ENCODE assay signal across 27 cellular contexts in the genomic region with DNA sequence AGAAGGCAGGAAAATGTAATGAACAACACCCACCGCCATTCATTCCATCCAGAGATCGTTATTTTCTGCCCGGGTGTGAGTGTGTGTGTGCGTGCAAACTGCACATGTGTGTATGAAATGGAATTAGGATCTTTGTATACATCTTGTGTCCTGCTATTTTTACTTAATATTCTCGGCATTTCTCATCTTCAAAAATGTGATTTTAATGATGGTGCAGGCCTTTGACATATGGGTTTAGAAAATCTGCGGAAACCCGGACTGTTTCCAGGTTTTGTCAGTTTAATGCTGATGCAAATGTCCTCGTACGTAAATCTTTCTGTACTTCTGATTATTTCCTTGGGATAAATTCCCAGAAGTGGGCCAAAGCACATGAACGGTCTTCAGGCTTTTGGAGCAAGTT.
DNase-seq lines count a peak whose midpoint lies in the region; ATAC-seq and TF ChIP-seq lines count a peak whose summit lies in the region.
"Had no signal": no experiment of that assay in that cellular context is flagged by ENCODE, and none has a peak within 500 bp of the region (broad histone marks: within the 10 kb centered on the region; RNA-seq: fewer than 3 reads in every experiment).

No MANE protein-coding gene starts in this region.

- POLR2A ChIA-PET in CD8-positive, alpha-beta memory T cell (lab: Charles Lee): no interaction called here

- CTCF ChIA-PET in CD8-positive, alpha-beta memory T cell (lab: Charles Lee): no interaction called here

- no peaks in the 10 kb centered on the region; the same call in 1 of the 2 replicates for H3K9me3 ChIP-seq in BLaER1
- no peaks in the 10 kb centered on the region for H3K9me3 ChIP-seq in CD8-positive, alpha-beta memory T cell (ENCODE audit: low read length)
- no peaks in the 10 kb centered on the region for H3K9me3 ChIP-seq in aorta (ENCODE audit: control insufficient read depth, low read length)
- H3K9me3 ChIP-seq: heart right ventricle had no signal

- peaks cover 38% of the 10 kb centered on the region for H4K20me1 ChIP-seq in BLaER1

- intact Hi-C loops in aorta (cut with DNase I): no loop called here

- no peak for DNase-seq in CD8-positive, alpha-beta memory T cell
- DNase-seq in neural crest cell (ENCODE audit: low read depth, low spot score) (no peak), NCI-H2107 treated with DMSO at 0.1 percent for 48 hours (lab: John Stamatoyannopoulos, UW; ENCODE audit: unreplicated experiment) (no peak), aorta (no peak)
- DNase-seq: activated naive CD4-positive, alpha-beta T cell treated with anti-CD3 and anti-CD28 coated beads, Interleukin-2, amount 50 U/mL, for 16 hours; activated T-cell treated with anti-CD3 and anti-CD28 coated beads, Interleukin-2, amount 50 U/mL, for 48 hours; anterior cingulate cortex; dermis blood vessel endothelial cell; DMS 273 treated with DMSO at 0.1 percent for 48 hours; heart right ventricle; NCI-H1694; NCI-H2171 treated with DMSO at 0.1 percent for 48 hours; NCI-H526 treated with DMSO at 0.1 percent for 48 hours; occipital lobe; stimulated activated CD4-positive, alpha-beta T cell treated with anti-CD3 and anti-CD28 coated beads, Interleukin-12 subunit alpha, Interleukin-12 subunit beta, amount 100 ng/mL, for 4 hours; stimulated activated CD4-positive, alpha-beta T cell treated with anti-CD3 and anti-CD28 coated beads, Interleukin-4, amount 100 ng/mL, for 4 hours; stimulated activated naive CD4-positive, alpha-beta T cell treated with Interleukin-2 at 50 U/mL for 16 hours had no signal

- H3K4me1 Mint-ChIP-seq in CD8-positive, alpha-beta memory T cell: peaks cover 78 to 95% (median 89%) of the 10 kb centered on the region in 3 donors
- H3K4me1 Mint-ChIP-seq in brain (peaks cover 76% of the 10 kb centered on the region), neural crest cell (peaks cover 57% of the 10 kb centered on the region)
- H3K4me1 Mint-ChIP-seq in stimulated activated memory B cell treated with anti-CD40 and anti-IgM and Interleukin-4, amounts not matched to agents 10 μg/mL and 1 μg/mL and 100 μg/mL, for 72 hours: peaks cover 50% of the 10 kb centered on the region

- peak overlapping the region in 7 of 8 donors; percentile 20 to 86 (median 72) for H3K27ac Mint-ChIP-seq in CD8-positive, alpha-beta memory T cell
- H3K27ac Mint-ChIP-seq in brain: peak overlapping the region; percentile 12 to 46 (median 23)
- peak overlapping the region; percentile 78 for H3K27ac Mint-ChIP-seq in neural crest cell (ENCODE audit: unreplicated experiment)
- H3K27ac Mint-ChIP-seq in stimulated activated memory B cell treated with anti-CD40 and anti-IgM and Interleukin-4, amounts not matched to agents 10 μg/mL and 1 μg/mL and 100 μg/mL, for 72 hours: no peak overlapping the region

- H3K27me3 Mint-ChIP-seq in CD8-positive, alpha-beta memory T cell: no peaks in the 10 kb centered on the region
- H3K27me3 Mint-ChIP-seq in brain: peaks cover 5% of the 10 kb centered on the region
- no peaks in the 10 kb centered on the region for H3K27me3 Mint-ChIP-seq in neural crest cell (ENCODE audit: low read depth)
- no peaks in the 10 kb centered on the region for H3K27me3 Mint-ChIP-seq in stimulated activated memory B cell treated with anti-CD40 and anti-IgM and Interleukin-4, amounts not matched to agents 10 μg/mL and 1 μg/mL and 100 μg/mL, for 72 hours
- H3K27me3 Mint-ChIP-seq: central memory CD8-positive, alpha-beta T cell had no signal

- H3K4me1 ChIP-seq in BLaER1 (peaks cover 98% of the 10 kb centered on the region), aorta (ENCODE audit: control insufficient read depth in 1 of 2, insufficient read depth in 2 of 2, low read length in 2 of 2) (no peaks in the 10 kb centered on the region)
- peaks cover 58% of the 10 kb centered on the region for H3K4me1 ChIP-seq in CD8-positive, alpha-beta memory T cell (ENCODE audit: insufficient read depth, low read length)

- H3K27me3 ChIP-seq in BLaER1 (no peaks in the 10 kb centered on the region), aorta (ENCODE audit: control insufficient read depth in 1 of 2, insufficient read depth in 2 of 2, low read length in 1 of 2) (no peaks in the 10 kb centered on the region)
- no peaks in the 10 kb centered on the region for H3K27me3 ChIP-seq in CD8-positive, alpha-beta memory T cell (ENCODE audit: insufficient read depth, low read length, poor library complexity, severe bottlenecking)
- H3K27me3 ChIP-seq: heart right ventricle had no signal

- peak overlapping the region; percentile 56; the same call in 1 of the 2 replicates for H3K9ac ChIP-seq in BLaER1

- H3K36me3 ChIP-seq in BLaER1 (peaks cover 25% of the 10 kb centered on the region), aorta (ENCODE audit: control insufficient read depth in 1 of 2, insufficient read depth in 2 of 2, low read length in 1 of 2) (no peaks in the 10 kb centered on the region)
- no peaks in the 10 kb centered on the region for H3K36me3 ChIP-seq in CD8-positive, alpha-beta memory T cell (ENCODE audit: insufficient read depth, low read length)

- H3K27ac ChIP-seq in BLaER1 (no peak overlapping the region), aorta (ENCODE audit: low read depth in 1 of 2, low read length in 2 of 2) (no peak overlapping the region)
- H3K27ac ChIP-seq in CD8-positive, alpha-beta memory T cell (ENCODE audit: low read depth, low read length): no peak overlapping the region
- H3K27ac ChIP-seq: HL-60 had no signal

- no peaks in the 10 kb centered on the region for H3K9me3 Mint-ChIP-seq in CD8-positive, alpha-beta memory T cell
- H3K9me3 Mint-ChIP-seq in brain (no peaks in the 10 kb centered on the region), neural crest cell (no peaks in the 10 kb centered on the region)
- H3K9me3 Mint-ChIP-seq in stimulated activated memory B cell treated with anti-CD40 and anti-IgM and Interleukin-4, amounts not matched to agents 10 μg/mL and 1 μg/mL and 100 μg/mL, for 72 hours: no peaks in the 10 kb centered on the region
- H3K9me3 Mint-ChIP-seq: central memory CD8-positive, alpha-beta T cell had no signal

- 91 to 94% methylated on average over 10 of the region's 10 CpGs for WGBS in aorta, 2 donors

- H3K4me3 ChIP-seq in BLaER1 (no peak overlapping the region), aorta (ENCODE audit: low read length in 2 of 2) (no peak overlapping the region)
- no peak overlapping the region for H3K4me3 ChIP-seq in CD8-positive, alpha-beta memory T cell (ENCODE audit: low read length)
- H3K4me3 ChIP-seq: heart right ventricle had no signal

- peak overlapping the region; percentile 95 for H3K4me2 ChIP-seq in BLaER1

- ATAC-seq in HG03039 (IDR thresholded peaks at IDR 0.05; ENCODE audit: unreplicated experiment) (no peak), aorta (ENCODE audit: low FRiP score) (no peak)
- ATAC-seq in stimulated activated memory B cell treated with anti-CD40 and anti-IgM and Interleukin-4, amounts not matched to agents 10 μg/mL and 1 μg/mL and 100 μg/mL, for 72 hours: no peak
- ATAC-seq: activated CD4-positive, CD25-positive, alpha-beta regulatory T cell treated with anti-CD3 and anti-CD28 coated beads, Interleukin-2, amount 50 U/mL, for 24 hours; HCT116; heart right ventricle; HepG2; right cardiac atrium had no signal

- no peak overlapping the region for H3K4me3 Mint-ChIP-seq in CD8-positive, alpha-beta memory T cell
- H3K4me3 Mint-ChIP-seq in brain (no peak overlapping the region), neural crest cell (no peak overlapping the region)
- H3K4me3 Mint-ChIP-seq in stimulated activated memory B cell treated with anti-CD40 and anti-IgM and Interleukin-4, amounts not matched to agents 10 μg/mL and 1 μg/mL and 100 μg/mL, for 72 hours: no peak overlapping the region
- H3K4me3 Mint-ChIP-seq: central memory CD8-positive, alpha-beta T cell had no signal

- TF ChIP-seq CTCF in brain (conservative IDR thresholded peaks at IDR 0.05) (no peak), neural crest cell (conservative IDR thresholded peaks at IDR 0.05) (no peak)

- peaks cover 0 to 38% (median 6%) of the 10 kb centered on the region in 3 donors for H3K36me3 Mint-ChIP-seq in CD8-positive, alpha-beta memory T cell
- H3K36me3 Mint-ChIP-seq in brain (peaks cover 10% of the 10 kb centered on the region), neural crest cell (ENCODE audit: low read depth) (peaks cover 2% of the 10 kb centered on the region)
- peaks cover 6% of the 10 kb centered on the region for H3K36me3 Mint-ChIP-seq in stimulated activated memory B cell treated with anti-CD40 and anti-IgM and Interleukin-4, amounts not matched to agents 10 μg/mL and 1 μg/mL and 100 μg/mL, for 72 hours
